In genomic region chr17:77145635-77146632, GRCh38 we compare ENCODE assay signal across 8 cellular contexts. TPM values are rescaled to one million over a fixed set of nuclear protein-coding genes. Genes with fewer than 3 reads are reported as not detected.
DNase-seq lines count a peak whose midpoint lies in the region; ATAC-seq and TF ChIP-seq lines count a peak whose summit lies in the region.

No MANE protein-coding gene starts in this region.

- DNase-seq in NCI-H226 (peak; percentile 38), chondrocyte (ENCODE audit: low spot score) (no peak), lung (ENCODE audit: low spot score) (peak; percentile 85)

- peaks cover 47% of the 10 kb centered on the region for H3K4me1 Mint-ChIP-seq in chondrocyte (ENCODE audit: low read depth)

- no peaks in the 10 kb centered on the region for H3K9me3 Mint-ChIP-seq in chondrocyte (ENCODE audit: low read depth)

- H3K4me3 Mint-ChIP-seq in chondrocyte (ENCODE audit: unreplicated experiment): peak overlapping the region; percentile 59

- no peaks in the 10 kb centered on the region for H3K27me3 ChIP-seq in lung (ENCODE audit: control insufficient read depth, insufficient read depth)
- H3K27me3 ChIP-seq in thymus (ENCODE audit: control insufficient read depth, insufficient read depth): no peaks in the 10 kb centered on the region

- H3K4me3 ChIP-seq in GM08714 (ENCODE audit: low read length) (peak overlapping the region; percentile 40; the same call in 1 of the 2 replicates), lung (peak overlapping the region; percentile 0), thymus (ENCODE audit: low read length) (no peak overlapping the region)

- H3K27ac ChIP-seq in lung (ENCODE audit: low read depth in 1 of 2, low read length in 1 of 2) (peak overlapping the region; percentile 81 to 87), thymus (ENCODE audit: low read depth) (peak overlapping the region; percentile 48)

- H3K9me3 ChIP-seq in lung (ENCODE audit: control insufficient read depth in 2 of 2, insufficient read depth in 1 of 2, low read length in 1 of 2) (no peaks in the 10 kb centered on the region), thymus (ENCODE audit: control insufficient read depth) (no peaks in the 10 kb centered on the region)

- peak; percentile 71 for TF ChIP-seq CTCF in chondrocyte (IDR thresholded peaks at IDR 0.05)
- TF ChIP-seq CTCF in lung (IDR thresholded peaks at IDR 0.05; ENCODE audit: control extremely low read depth, extremely low read depth): no peak

- peaks cover 4 to 19% of the 10 kb centered on the region in 2 donors for H3K4me1 ChIP-seq in lung (ENCODE audit: control insufficient read depth in 2 of 2, insufficient read depth in 2 of 2, low read length in 2 of 2)
- peaks cover 9% of the 10 kb centered on the region for H3K4me1 ChIP-seq in thymus (ENCODE audit: control insufficient read depth, insufficient read depth, low read length)

- H3K27me3 Mint-ChIP-seq in chondrocyte (ENCODE audit: low read depth): no peaks in the 10 kb centered on the region

- H3K27ac Mint-ChIP-seq in chondrocyte (ENCODE audit: unreplicated experiment): peak overlapping the region; percentile 76

- H3K36me3 ChIP-seq in lung (ENCODE audit: control insufficient read depth in 2 of 2, insufficient read depth in 2 of 2, low read length in 2 of 2) (peaks cover 7 to 14% of the 10 kb centered on the region in 2 donors), thymus (ENCODE audit: control insufficient read depth, insufficient read depth) (peaks cover 21% of the 10 kb centered on the region)

- peaks cover 17% of the 10 kb centered on the region for H3K36me3 Mint-ChIP-seq in chondrocyte (ENCODE audit: low read depth)

- ATAC-seq in lung (ENCODE audit: insufficient read depth, low FRiP score) (peak; percentile 57), GM21515 (IDR thresholded peaks at IDR 0.05; ENCODE audit: unreplicated experiment) (no peak), HG03045 (IDR thresholded peaks at IDR 0.05; ENCODE audit: unreplicated experiment) (no peak), HG02973 (IDR thresholded peaks at IDR 0.05; ENCODE audit: unreplicated experiment) (no peak)

- WGBS in lung, 2 donors: 19 to 33% methylated on average over 13 of the region's 13 CpGs
- 73% methylated on average over 13 of the region's 13 CpGs for WGBS in thymus

RNA-seq across cellular contexts. Expression of gene SEC14L1, which starts 5.2 kb away (rescaled TPM):
- 47.1 to 60.0 TPM (median 51.8 TPM) in 3 replicates for total RNA-seq in chondrocyte
- 100 to 1,000 TPM; 156 to 171 TPM for total RNA-seq in lung
- polyA plus RNA-seq in lung: 100 to 1,000 TPM in 1 of 2 donors, 10 to 100 TPM in 1; 41.6 to 114 TPM
- 28.7 TPM for polyA plus RNA-seq in thymus
